Comparison of ENCODE assay signal across 21 cellular contexts in the genomic region with DNA sequence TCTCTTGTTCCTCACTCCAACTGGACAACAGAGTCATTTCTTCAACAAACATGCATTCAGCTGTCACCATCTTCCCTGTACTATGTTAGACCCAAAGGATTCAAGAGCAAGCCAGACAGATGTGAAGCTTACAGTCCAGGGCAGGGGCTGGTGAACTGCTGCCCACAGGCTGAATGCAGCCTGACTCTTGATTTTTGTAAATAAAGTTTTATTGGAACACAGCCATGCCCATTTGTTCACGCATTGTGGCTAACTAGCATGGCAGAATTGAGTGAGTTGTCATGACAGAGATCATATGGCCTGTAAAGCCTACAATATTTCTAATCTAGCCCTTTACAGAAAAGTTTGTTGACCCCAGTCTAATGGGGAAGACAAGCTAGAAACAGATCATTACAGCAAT.
DNase-seq lines count a peak whose midpoint lies in the region; ATAC-seq, FAIRE-seq and TF ChIP-seq lines count a peak whose summit lies in the region.
"Had no signal": no experiment of that assay in that cellular context is flagged by ENCODE, and none has a peak within 500 bp of the region (broad histone marks: within the 10 kb centered on the region; RNA-seq: fewer than 3 reads in every experiment).

No MANE protein-coding gene starts in this region.

- H3K27me3 ChIP-seq in HepG2 (ENCODE audit: control insufficient read depth in 1 of 2, insufficient read depth in 2 of 2, low read length in 2 of 2) (no peaks in the 10 kb centered on the region; a peak in 2 of 5 replicates), right lobe of liver (no peaks in the 10 kb centered on the region), endodermal cell (ENCODE audit: control insufficient read depth, insufficient read depth, low read length, poor library complexity, severe bottlenecking) (peaks cover 6% of the 10 kb centered on the region)
- H3K27me3 ChIP-seq: BLaER1 treated with 17β-estradiol and CSF1 and Interleukin-3, amounts not matched to agents 10 nM and 100 nM had no signal

- no peak overlapping the region for H3K27ac Mint-ChIP-seq in endodermal cell
- no peak overlapping the region for H3K27ac Mint-ChIP-seq in glutamatergic neuron (ENCODE audit: unreplicated experiment)
- H3K27ac Mint-ChIP-seq: B cell; CD4-positive, alpha-beta T cell; CD8-positive, alpha-beta T cell had no signal

- H3K4me3 Mint-ChIP-seq in endodermal cell: no peak overlapping the region
- H3K4me3 Mint-ChIP-seq in glutamatergic neuron (ENCODE audit: unreplicated experiment): no peak overlapping the region
- H3K4me3 Mint-ChIP-seq: B cell; CD4-positive, alpha-beta T cell; CD8-positive, alpha-beta T cell had no signal

- H3K36me3 Mint-ChIP-seq in endodermal cell (ENCODE audit: low read depth) (no peaks in the 10 kb centered on the region), glutamatergic neuron (ENCODE audit: unreplicated experiment) (no peaks in the 10 kb centered on the region)
- H3K36me3 Mint-ChIP-seq: CD8-positive, alpha-beta T cell had no signal

- DNase-seq in HepG2 (ENCODE audit: low spot score) (no peak), right lobe of liver (no peak), endodermal cell (peak; percentile 21), glutamatergic neuron (no peak)
- no peak for DNase-seq in activated CD4-positive, alpha-beta T cell treated with anti-CD3 and anti-CD28 coated beads for 1 hour
- DNase-seq: AML-193; Caco-2; Calu3; CD4-positive, alpha-beta T cell; CD8-positive, alpha-beta T cell; DMS79 treated with DMSO at 0.1 percent for 48 hours; GF-D8 had no signal

- H3K27ac ChIP-seq in HepG2 (ENCODE audit: extremely low read length, insufficient read depth, low read length) (no peak overlapping the region), right lobe of liver (no peak overlapping the region), endodermal cell (ENCODE audit: low read depth, low read length) (no peak overlapping the region)
- H3K27ac ChIP-seq: 22Rv1; A549; BLaER1 treated with 17β-estradiol and CSF1 and Interleukin-3, amounts not matched to agents 10 nM and 100 nM; C4-2B had no signal

- H3K9me3 Mint-ChIP-seq in endodermal cell (no peaks in the 10 kb centered on the region), glutamatergic neuron (ENCODE audit: unreplicated experiment) (peaks cover 4% of the 10 kb centered on the region)
- H3K9me3 Mint-ChIP-seq: CD4-positive, alpha-beta T cell; CD8-positive, alpha-beta T cell had no signal

- TF ChIP-seq EP300 in HepG2 (IDR thresholded peaks at IDR 0.05; ENCODE audit: low read depth in 2 of 2, low read length in 2 of 2) (no peak), HepG2 (CRISPR knock-in tag; IDR thresholded peaks at IDR 0.05; ENCODE audit: borderline replicate concordance) (no peak)

- no TSS peak for BruUV-seq in HepG2 (replicated peaks; lab: Mats Ljungman, UMichigan)

- CTCF ChIA-PET in HepG2 (lab: Yijun Ruan, JAX; ENCODE audit: low intra/inter-chr PET ratio, low total read pairs): no interaction called here

- no peaks in the 10 kb centered on the region for H4K20me1 ChIP-seq in HepG2 (ENCODE audit: insufficient read depth, low read length)
- H4K20me1 ChIP-seq: BLaER1 treated with 17β-estradiol and CSF1 and Interleukin-3, amounts not matched to agents 10 nM and 100 nM had no signal

- TF ChIP-seq CTCF in HepG2 (CRISPR knock-in tag; IDR thresholded peaks at IDR 0.05): no peak
- no peak for TF ChIP-seq CTCF in right lobe of liver (IDR thresholded peaks at IDR 0.05)
- no peak for TF ChIP-seq CTCF in endodermal cell (conservative IDR thresholded peaks at IDR 0.05)
- TF ChIP-seq CTCF in glutamatergic neuron (IDR thresholded peaks at IDR 0.05; ENCODE audit: partially characterized antibody, unreplicated experiment): no peak

- H2AFZ ChIP-seq in HepG2 (ENCODE audit: low read length): no peak overlapping the region

- intact Hi-C loops in HepG2 (cut with micrococcal nuclease; ENCODE audit: unreplicated experiment): no loop called here
- intact Hi-C loops in right lobe of liver (cut with DNase I): no loop called here

- no peak for TF ChIP-seq POLR2A in HepG2 (IDR thresholded peaks at IDR 0.05; ENCODE audit: insufficient read depth in 1 of 2, low read depth in 2 of 2, low read length in 2 of 2)
- no peak for TF ChIP-seq POLR2A in right lobe of liver (IDR thresholded peaks at IDR 0.05)

- H3K4me1 ChIP-seq in HepG2 (ENCODE audit: insufficient read depth, low read length) (no peaks in the 10 kb centered on the region), right lobe of liver (no peaks in the 10 kb centered on the region), endodermal cell (ENCODE audit: control insufficient read depth, insufficient read depth, low read length) (no peaks in the 10 kb centered on the region)
- H3K4me1 ChIP-seq: A549; BLaER1 treated with 17β-estradiol and CSF1 and Interleukin-3, amounts not matched to agents 10 nM and 100 nM; Caco-2 had no signal

- WGBS in HepG2 (ENCODE audit: low lambda C conversion rate): 9% methylated on average over 1 of the region's 1 CpG
- 86% methylated on average over 1 of the region's 1 CpG for WGBS in right lobe of liver (ENCODE audit: insufficient coverage, low coverage, low lambda C conversion rate, missing lambda C conversion rate)
- whole genome bisulfite sequencing in endodermal cell (ENCODE audit: insufficient coverage in 1 of 2, insufficient read length in 1 of 2), 2 experiments: 92 to 100% methylated on average over 1 of the region's 1 CpG

- ATAC-seq in HepG2 (no peak), right lobe of liver (no peak)
- ATAC-seq: A549; CD8-positive, alpha-beta T cell had no signal

- H3K4me3 ChIP-seq in HepG2 (replicated peaks in 1 of 3; ENCODE audit: insufficient read depth in 1 of 3, low read depth in 2 of 3, low read length in 3 of 3): no peak overlapping the region
- H3K4me3 ChIP-seq in right lobe of liver: no peak overlapping the region
- no peak overlapping the region for H3K4me3 ChIP-seq in endodermal cell (ENCODE audit: low read length)
- H3K4me3 ChIP-seq: A549; BLaER1 treated with 17β-estradiol and CSF1 and Interleukin-3, amounts not matched to agents 10 nM and 100 nM had no signal

- no peak for TF ChIP-seq RAD21 in HepG2 (CRISPR knock-in tag; IDR thresholded peaks at IDR 0.05)

- H3K9me3 ChIP-seq in HepG2 (ENCODE audit: low read length) (no peaks in the 10 kb centered on the region), right lobe of liver (no peaks in the 10 kb centered on the region), endodermal cell (ENCODE audit: control insufficient read depth, low read length) (no peaks in the 10 kb centered on the region)
- H3K9me3 ChIP-seq: A549; BLaER1 treated with 17β-estradiol and CSF1 and Interleukin-3, amounts not matched to agents 10 nM and 100 nM; Caco-2 had no signal

- no peak overlapping the region for H3K4me2 ChIP-seq in HepG2 (ENCODE audit: low read depth, low read length)
- H3K4me2 ChIP-seq: A549; BLaER1 treated with 17β-estradiol and CSF1 and Interleukin-3, amounts not matched to agents 10 nM and 100 nM had no signal

- H3K27me3 Mint-ChIP-seq in endodermal cell (ENCODE audit: insufficient read depth): peaks cover 35% of the 10 kb centered on the region
- H3K27me3 Mint-ChIP-seq in glutamatergic neuron (ENCODE audit: unreplicated experiment): peaks cover 2% of the 10 kb centered on the region

- H3K9ac ChIP-seq in HepG2 (ENCODE audit: insufficient read depth, low read depth, low read length): no peak overlapping the region
- no peak overlapping the region for H3K9ac ChIP-seq in endodermal cell (ENCODE audit: extremely low read depth, low read length, poor library complexity, severe bottlenecking)
- H3K9ac ChIP-seq: BLaER1 treated with 17β-estradiol and CSF1 and Interleukin-3, amounts not matched to agents 10 nM and 100 nM had no signal

- no peaks in the 10 kb centered on the region for H3K36me3 ChIP-seq in HepG2 (replicated peaks in 1 of 2; ENCODE audit: control insufficient read depth in 1 of 2, insufficient read depth in 2 of 2, low read length in 2 of 2)
- H3K36me3 ChIP-seq in right lobe of liver: no peaks in the 10 kb centered on the region
- no peaks in the 10 kb centered on the region for H3K36me3 ChIP-seq in endodermal cell (ENCODE audit: control insufficient read depth, insufficient read depth, low read length)
- H3K36me3 ChIP-seq: BLaER1 treated with 17β-estradiol and CSF1 and Interleukin-3, amounts not matched to agents 10 nM and 100 nM had no signal

- in situ Hi-C loops in HepG2 (cut with HindIII; ENCODE audit: extremely low pct_ligation_motif_present, low pct_unique_long_range_greater_than_20kb): no loop called here

- POLR2A ChIA-PET in HepG2 (lab: Yijun Ruan, JAX): no interaction called here

- FAIRE-seq in HepG2 (lab: Jason Lieb, UNC): no peak
- FAIRE-seq: A549, D721Med, G401.6, GM12892, GM18507 had no signal

- H3K4me1 Mint-ChIP-seq in endodermal cell (no peaks in the 10 kb centered on the region), glutamatergic neuron (ENCODE audit: low read depth, unreplicated experiment) (peaks cover 27% of the 10 kb centered on the region)
- H3K4me1 Mint-ChIP-seq: B cell had no signal

- no peaks in the 10 kb centered on the region for H3K79me2 ChIP-seq in HepG2 (ENCODE audit: insufficient read depth, low read length)
